14 cellular contexts compared by ENCODE assay signal in the genomic region with DNA sequence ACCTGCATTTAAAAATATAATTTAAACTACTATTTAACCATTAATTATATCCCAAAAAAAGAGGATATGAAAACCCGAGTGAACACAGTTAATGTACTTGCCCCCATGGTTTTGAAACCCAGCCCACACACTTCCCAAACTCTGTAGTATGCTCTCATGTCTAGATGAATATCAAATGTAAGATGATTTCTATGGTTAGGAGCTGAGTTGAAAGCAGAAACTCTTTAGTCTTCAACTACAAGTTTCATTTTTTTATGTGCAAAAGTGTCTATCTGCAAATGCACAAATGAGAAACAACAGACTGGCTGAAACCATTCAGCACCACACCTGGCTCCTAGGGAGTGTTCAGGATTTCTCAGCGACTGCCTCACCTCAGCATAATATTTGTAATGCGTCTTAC.
DNase-seq lines count a peak whose midpoint lies in the region; ATAC-seq and TF ChIP-seq lines count a peak whose summit lies in the region.
"Had no signal": no experiment of that assay in that cellular context is flagged by ENCODE, and none has a peak within 500 bp of the region (broad histone marks: within the 10 kb centered on the region; RNA-seq: fewer than 3 reads in every experiment).

No MANE protein-coding gene starts in this region.

- peak; percentile 74 for ATAC-seq in GM19395 (IDR thresholded peaks at IDR 0.05; ENCODE audit: unreplicated experiment)
- peak; percentile 58 for ATAC-seq in HG02798 (IDR thresholded peaks at IDR 0.05; ENCODE audit: poor library complexity, unreplicated experiment)
- ATAC-seq in HG03520 (IDR thresholded peaks at IDR 0.05; ENCODE audit: unreplicated experiment), result peak; percentile 40
- ATAC-seq: psoas muscle had no signal

- TF ChIP-seq CTCF in GM12864 (IDR thresholded peaks at IDR 0.05; ENCODE audit: low read depth, low read length, missing control alignments), result no peak
- TF ChIP-seq CTCF in dorsolateral prefrontal cortex (IDR thresholded peaks at IDR 0.05 in 54 of 56, conservative IDR thresholded peaks at IDR 0.05 in 2 of 56; ENCODE audit: low read depth in 1 of 56, partially characterized antibody in 56 of 56), result no peak

- no peaks in the 10 kb centered on the region for H3K27me3 ChIP-seq in H7 (ENCODE audit: control insufficient read depth, insufficient read depth, low read length)
- H3K27me3 ChIP-seq in dorsolateral prefrontal cortex, result no peaks in the 10 kb centered on the region

- H3K4me3 ChIP-seq in GM12864 (ENCODE audit: low read depth, low read length), result no peak overlapping the region; the same call in 1 of the 2 replicates
- no peak overlapping the region for H3K4me3 ChIP-seq in H7 (ENCODE audit: insufficient read depth, low read depth, low read length)
- H3K4me3 ChIP-seq in dorsolateral prefrontal cortex, result no peak overlapping the region
- H3K4me3 ChIP-seq: lung, psoas muscle had no signal

- H3K27ac ChIP-seq in dorsolateral prefrontal cortex (peak overlapping the region in 2 of 59 donors; percentile 1 to 14), substantia nigra (ENCODE audit: low read depth, low read length, poor library complexity, severe bottlenecking) (no peak overlapping the region)
- H3K27ac ChIP-seq: psoas muscle had no signal

- no peaks in the 10 kb centered on the region for H3K36me3 ChIP-seq in H7 (replicated peaks; ENCODE audit: control insufficient read depth, insufficient read depth, low read length)

- intact Hi-C loops in dorsolateral prefrontal cortex (cut with DNase I), result no loop called here

- DNase-seq in GM12864 (ENCODE audit: low read depth) (peak; percentile 78), H7 (no peak), NCI-H1092 (lab: John Stamatoyannopoulos, UW) (no peak), dorsolateral prefrontal cortex (no peak), substantia nigra (lab: John Stamatoyannopoulos, UW) (no peak)
- DNase-seq: glutamatergic neuron, NCI-H1417, psoas muscle, T-helper 9 cell, trophoblast cell had no signal
